10 cellular contexts compared by ENCODE assay signal in genomic region chr2:13522917-13523821, GRCh38.
DNase-seq lines count a peak whose midpoint lies in the region; ATAC-seq and TF ChIP-seq lines count a peak whose summit lies in the region.
"Had no signal": no experiment of that assay in that cellular context is flagged by ENCODE, and none has a peak within 500 bp of the region (broad histone marks: within the 10 kb centered on the region; RNA-seq: fewer than 3 reads in every experiment).

No MANE protein-coding gene starts in this region.

- no peaks in the 10 kb centered on the region for H3K9me2 ChIP-seq in GM23248 (ENCODE audit: insufficient read depth)

- H3K27me3 ChIP-seq in GM23248 (replicated peaks; ENCODE audit: insufficient read depth) = no peaks in the 10 kb centered on the region

- H2AFZ ChIP-seq in GM23248 = no peak overlapping the region

- H3K4me2 ChIP-seq in GM23248 (ENCODE audit: unreplicated experiment) = no peak overlapping the region

- no peaks in the 10 kb centered on the region for H3K4me1 ChIP-seq in GM23248 (ENCODE audit: insufficient read depth)

- H3K36me3 ChIP-seq in GM23248 (ENCODE audit: low read depth) = no peaks in the 10 kb centered on the region

- DNase-seq in DMS53 (lab: John Stamatoyannopoulos, UW) = peak; percentile 57
- peak; percentile 51 for DNase-seq in epithelial cell of prostate (ENCODE audit: low read depth, low spot score)
- DNase-seq in stimulated activated naive CD4-positive, alpha-beta T cell (lab: John Stamatoyannopoulos, UW) = no peak
- no peak for DNase-seq in activated T-cell treated with anti-CD3 and anti-CD28 coated beads, Interleukin-2, amount 50 U/mL, for 1 hour
- DNase-seq in GM23248 = no peak

- H4K20me1 ChIP-seq in GM23248 (ENCODE audit: insufficient read depth) = no peaks in the 10 kb centered on the region

- in situ Hi-C loops in GM23248 (cut with MboI) = no loop called here

- H3K4me3 ChIP-seq in GM23248 = no peak overlapping the region

- peak; percentile 96 for ATAC-seq in GM19455 (IDR thresholded peaks at IDR 0.05; ENCODE audit: unreplicated experiment)
- peak; percentile 98 for ATAC-seq in HG03196 (IDR thresholded peaks at IDR 0.05; ENCODE audit: unreplicated experiment)
- no peak for ATAC-seq in SK-N-SH treated with all-trans-retinoic acid at 6 μM for 48 hours
- ATAC-seq: Panc1, sciatic nerve had no signal

- no peaks in the 10 kb centered on the region for H3F3A ChIP-seq in GM23248 (ENCODE audit: insufficient read depth)

- no peak overlapping the region for H3K9ac ChIP-seq in GM23248

- H3K79me2 ChIP-seq in GM23248 (ENCODE audit: insufficient read depth) = no peaks in the 10 kb centered on the region

- H3K9me3 ChIP-seq in GM23248 (ENCODE audit: low read depth) = no peaks in the 10 kb centered on the region

- 6 to 8% methylated on average over 6 of the region's 6 CpGs for WGBS in GM23248 (ENCODE audit: low coverage in 1 of 2, low lambda C conversion rate in 2 of 2, missing lambda C conversion rate in 2 of 2), 2 experiments

- H3K27ac ChIP-seq in epithelial cell of prostate (peak overlapping the region; percentile 17), GM23248 (no peak overlapping the region)

TF ChIP-seq in SK-N-SH treated with all-trans-retinoic acid at 6 μM for 48 hours, 23 proteins besides CTCF, POLR2A, EP300 and RAD21:
- TF ChIP-seq ARNTL (CRISPR knock-in tag; IDR thresholded peaks at IDR 0.05; ENCODE audit: borderline replicate concordance, low read depth) (no peak), BACH2 (CRISPR knock-in tag; IDR thresholded peaks at IDR 0.05; ENCODE audit: borderline replicate concordance) (no peak), ZNF8 (CRISPR knock-in tag; IDR thresholded peaks at IDR 0.05) (no peak)

Comparison
In these comparisons a context has a peak if more than half of its experiments do, and no peak if none do; other contexts are left out.
1. DNase-seq: peak in DMS53 (single experiment) and epithelial cell of prostate (single experiment); none in stimulated activated naive CD4-positive, alpha-beta T cell (0 of 6), activated T-cell treated with anti-CD3 and anti-CD28 coated beads, Interleukin-2, amount 50 U/mL, for 1 hour (single experiment) and GM23248 (single experiment).